In genomic region chr17:4008082-4008435, GRCh38 we compare ENCODE assay signal across 19 cellular contexts. TPM values are rescaled to one million over a fixed set of nuclear protein-coding genes. Genes with fewer than 3 reads are reported as not detected.
DNase-seq lines count a peak whose midpoint lies in the region; ATAC-seq and TF ChIP-seq lines count a peak whose summit lies in the region.
"Had no signal": no experiment of that assay in that cellular context is flagged by ENCODE, and none has a peak within 500 bp of the region (broad histone marks: within the 10 kb centered on the region; RNA-seq: fewer than 3 reads in every experiment).

No MANE protein-coding gene starts in this region.

- H3K4me2 ChIP-seq in BLaER1 treated with 17β-estradiol and CSF1 and Interleukin-3, amounts not matched to agents 10 nM and 100 nM: peak overlapping the region; percentile 58 to 98 (median 85); a peak in 21 of 22 replicates
- H3K4me2 ChIP-seq in IMR-90 (ENCODE audit: low read depth, low read length): peak overlapping the region; percentile 27; the same call in 1 of the 2 replicates

- H4K5ac ChIP-seq in IMR-90 (ENCODE audit: low read depth, low read length): no peak overlapping the region

- peak overlapping the region; percentile 57; the same call in 1 of the 2 replicates for H3K23ac ChIP-seq in IMR-90 (ENCODE audit: low read depth, low read length)

- peak overlapping the region; percentile 25 for H2BK5ac ChIP-seq in IMR-90 (ENCODE audit: low read depth, low read length, poor library complexity, severe bottlenecking)

- H3K27me3 ChIP-seq in BLaER1 treated with 17β-estradiol and CSF1 and Interleukin-3, amounts not matched to agents 10 nM and 100 nM: no peaks in the 10 kb centered on the region; a peak in 1 of 22 replicates
- no peaks in the 10 kb centered on the region for H3K27me3 ChIP-seq in IMR-90 (ENCODE audit: control insufficient read depth, insufficient read depth, low read length)
- H3K27me3 ChIP-seq: adrenal gland, ovary had no signal

- peaks cover 44% of the 10 kb centered on the region for H3K4me1 Mint-ChIP-seq in nephron
- peaks cover 6% of the 10 kb centered on the region for H3K4me1 Mint-ChIP-seq in activated T-cell treated with anti-CD3 and anti-CD28 coated beads, Interleukin-2, amount 50 U/mL, for 24 hours (ENCODE audit: low read depth)

- H3K4me1 ChIP-seq in BLaER1 treated with 17β-estradiol and CSF1 and Interleukin-3, amounts not matched to agents 10 nM and 100 nM: peaks cover 45 to 72% (median 67%) of the 10 kb centered on the region in 10 experiments
- peaks cover 23% of the 10 kb centered on the region for H3K4me1 ChIP-seq in IMR-90 (ENCODE audit: control insufficient read depth, insufficient read depth, low read length)

- CTCF ChIA-PET in IMR-90 (lab: Yijun Ruan, JAX): interaction anchor here (0.7 to 2.6 kb wide), 9 partner anchors 9 to 270 kb away, joined by 3 to 11 read pairs (median 3); no protein-coding TSS in a partner anchor

- H3K56ac ChIP-seq in IMR-90 (ENCODE audit: extremely low read depth, insufficient read depth, low read length): no peak overlapping the region

- H3K4ac ChIP-seq in IMR-90 (ENCODE audit: low read depth, low read length): peak overlapping the region; percentile 71

- H2BK15ac ChIP-seq in IMR-90 (ENCODE audit: low read depth, low read length): peak overlapping the region; percentile 9; the same call in 1 of the 3 replicates

- no peak overlapping the region for H4K91ac ChIP-seq in IMR-90 (ENCODE audit: insufficient read depth, low read depth, low read length)

- WGBS in IMR-90 (ENCODE audit: extremely low coverage in 2 of 2, insufficient read length in 1 of 2), 2 experiments: no CpG with 5 or more reads among the region's 6 CpGs

- BruUV-seq in IMR-90 (replicated peaks; lab: Mats Ljungman, UMichigan): no TSS peak

- H3K36me3 ChIP-seq in BLaER1 treated with 17β-estradiol and CSF1 and Interleukin-3, amounts not matched to agents 10 nM and 100 nM: peaks cover 39 to 82% (median 59%) of the 10 kb centered on the region in 11 experiments
- H3K36me3 ChIP-seq in IMR-90 (ENCODE audit: control insufficient read depth, insufficient read depth, low read length): peaks cover 40% of the 10 kb centered on the region
- H3K36me3 ChIP-seq: ovary had no signal

- TF ChIP-seq CTCF in IMR-90 (conservative IDR thresholded peaks at IDR 0.05; ENCODE audit: low read depth, low read length) (peak; percentile 35; the same call in 1 of the 2 replicates), cardiac fibroblast (IDR thresholded peaks at IDR 0.05; ENCODE audit: low read depth, low read length) (peak; percentile 3), nephron (IDR thresholded peaks at IDR 0.05; ENCODE audit: unreplicated experiment in 3 of 3) (peak in 1 of 3 experiments; percentile 24)

- peaks cover 51% of the 10 kb centered on the region for H3K36me3 Mint-ChIP-seq in nephron (ENCODE audit: low read depth)
- H3K36me3 Mint-ChIP-seq in activated T-cell treated with anti-CD3 and anti-CD28 coated beads, Interleukin-2, amount 50 U/mL, for 24 hours (ENCODE audit: low read depth): peaks cover 71% of the 10 kb centered on the region

- intact Hi-C loops in IMR-90 (cut with micrococcal nuclease): loop anchor here (1.0 to 2.0 kb wide), 2 partner anchors 73 to 93 kb away; no protein-coding TSS in a partner anchor

- H2AK9ac ChIP-seq in IMR-90 (replicated peaks; ENCODE audit: low read depth, low read length, poor library complexity): no peak overlapping the region

- peaks cover 0 to 22% of the 10 kb centered on the region in 2 experiments; a peak in 2 of 4 replicates for H3K79me1 ChIP-seq in IMR-90 (ENCODE audit: low read depth in 1 of 2, low read length in 2 of 2)

- H3K4me3 Mint-ChIP-seq in nephron: peak overlapping the region in 2 of 3 experiments; percentile 4 to 22
- no peak overlapping the region for H3K4me3 Mint-ChIP-seq in activated T-cell treated with anti-CD3 and anti-CD28 coated beads, Interleukin-2, amount 50 U/mL, for 24 hours
- H3K4me3 Mint-ChIP-seq: T-cell, WTC11 had no signal

- H3K9ac ChIP-seq in BLaER1 treated with 17β-estradiol and CSF1 and Interleukin-3, amounts not matched to agents 10 nM and 100 nM: peak overlapping the region in 4 of 11 experiments; percentile 24 to 49 (median 41); a peak in 4 of 22 replicates
- no peak overlapping the region for H3K9ac ChIP-seq in IMR-90 (ENCODE audit: low read depth, low read length)

- H3K27me3 Mint-ChIP-seq in nephron (ENCODE audit: low read depth): no peaks in the 10 kb centered on the region
- H3K27me3 Mint-ChIP-seq in activated T-cell treated with anti-CD3 and anti-CD28 coated beads, Interleukin-2, amount 50 U/mL, for 24 hours: no peaks in the 10 kb centered on the region
- H3K27me3 Mint-ChIP-seq: T-cell had no signal

- 0 out of 2 replicates have a peak overlapping the region, but pooled peaks have one; percentile 57 for H2BK20ac ChIP-seq in IMR-90 (ENCODE audit: low read depth, low read length)

- no peaks in the 10 kb centered on the region for H3K9me3 ChIP-seq in BLaER1 treated with 17β-estradiol and CSF1 and Interleukin-3, amounts not matched to agents 10 nM and 100 nM (replicated peaks in 1 of 11)
- no peaks in the 10 kb centered on the region for H3K9me3 ChIP-seq in IMR-90 (ENCODE audit: control insufficient read depth, insufficient read depth, low read length)
- H3K9me3 ChIP-seq: adrenal gland, Caco-2, ovary had no signal

- peak overlapping the region; percentile 63; the same call in 1 of the 2 replicates for H3K18ac ChIP-seq in IMR-90 (ENCODE audit: low read depth, low read length)

- peaks cover 18 to 74% (median 42%) of the 10 kb centered on the region in 11 experiments; a peak in 20 of 22 replicates for H4K20me1 ChIP-seq in BLaER1 treated with 17β-estradiol and CSF1 and Interleukin-3, amounts not matched to agents 10 nM and 100 nM
- peaks cover 19% of the 10 kb centered on the region for H4K20me1 ChIP-seq in IMR-90 (ENCODE audit: insufficient read depth, low read length)

- ATAC-seq in IMR-90 (ENCODE audit: low read depth): no peak
- ATAC-seq: left colon, T-cell, WTC11 had no signal

- TF ChIP-seq POLR2A in IMR-90 (IDR thresholded peaks at IDR 0.05; ENCODE audit: low read depth, low read length): no peak

- H3K9me1 ChIP-seq in IMR-90 (ENCODE audit: insufficient read depth, low read length): peaks cover 26% of the 10 kb centered on the region

- POLR2A ChIA-PET in IMR-90 (lab: Charles Lee; ENCODE audit: unreplicated experiment): no interaction called here

- H2AFZ ChIP-seq in IMR-90 (replicated peaks; ENCODE audit: low read length, poor library complexity): no peak overlapping the region

- H3K4me3 ChIP-seq in BLaER1 treated with 17β-estradiol and CSF1 and Interleukin-3, amounts not matched to agents 10 nM and 100 nM: no peak overlapping the region
- no peak overlapping the region for H3K4me3 ChIP-seq in IMR-90 (ENCODE audit: insufficient read depth, low read depth, low read length)
- no peak overlapping the region for H3K4me3 ChIP-seq in cardiac fibroblast (replicated peaks in 1 of 2; ENCODE audit: low read depth in 2 of 2, low read length in 2 of 2)
- H3K4me3 ChIP-seq: adrenal gland, ovary had no signal

- dilution Hi-C loops in IMR-90 (cut with HindIII; ENCODE audit: low sequenced_read_pairs, unreplicated experiment): no loop called here

- peak overlapping the region; percentile 80 for H3K14ac ChIP-seq in IMR-90 (replicated peaks; ENCODE audit: low read depth, low read length)

- in situ Hi-C loops in IMR-90 (cut with MboI; ENCODE audit: low sequenced_read_pairs): loop anchor here (5.0 to 25.0 kb wide), 2 partner anchors 96 to 271 kb away; no protein-coding TSS in a partner anchor

- H3K9me3 Mint-ChIP-seq in nephron: no peaks in the 10 kb centered on the region
- H3K9me3 Mint-ChIP-seq in activated T-cell treated with anti-CD3 and anti-CD28 coated beads, Interleukin-2, amount 50 U/mL, for 24 hours: no peaks in the 10 kb centered on the region
- H3K9me3 Mint-ChIP-seq: activated T-helper 2 cell treated with anti-CD3 and anti-CD28 coated beads, Interferon-gamma antibody, Interleukin-2, Interleukin-4, amounts not matched to agents 10 μg/mL and 5 μg/mL and 100 μg/mL, durations not matched to agents 14 hours and 24 hours and 36 hours; T-cell; WTC11 had no signal

- H2BK120ac ChIP-seq in IMR-90 (ENCODE audit: low read depth, low read length): peak overlapping the region; percentile 69; the same call in 1 of the 2 replicates

- TF ChIP-seq RAD21 in IMR-90 (IDR thresholded peaks at IDR 0.05; ENCODE audit: low read length): peak; percentile 36

- H3K27ac ChIP-seq in BLaER1 treated with 17β-estradiol and CSF1 and Interleukin-3, amounts not matched to agents 10 nM and 100 nM: peak overlapping the region in 4 of 11 experiments; percentile 22 to 58 (median 48); a peak in 4 of 22 replicates
- H3K27ac ChIP-seq in IMR-90 (ENCODE audit: insufficient read depth, low read length): peak overlapping the region; percentile 15; the same call in 1 of the 2 replicates

- DNase-seq in IMR-90: peak; percentile 36
- no peak for DNase-seq in cardiac fibroblast (ENCODE audit: low read depth in 2 of 2)
- no peak for DNase-seq in UCSD-AML1 (lab: John Stamatoyannopoulos, UW; ENCODE audit: unreplicated experiment)
- no peak for DNase-seq in NCI-H446 treated with DMSO at 0.1 percent for 48 hours (lab: John Stamatoyannopoulos, UW)
- DNase-seq in SHP77 treated with DMSO at 0.1 percent for 48 hours (lab: John Stamatoyannopoulos, UW): no peak
- no peak for DNase-seq in activated T-cell treated with anti-CD3 and anti-CD28 coated beads, Interleukin-2, amount 50 U/mL, for 24 hours
- DNase-seq: adrenal gland; Caco-2; left colon; NCI-H1417; NCI-H2227 treated with DMSO at 0.1 percent for 48 hours; NK-92 treated with Interleukin-12 subunit alpha and Interleukin-12 subunit beta, amount 100 ng/mL, for 24 hours; ovary; stimulated activated CD4-positive, alpha-beta T cell treated with anti-CD3 and anti-CD28 coated beads, Interleukin-2, amount 100 ng/mL, for 48 hours; T-cell had no signal

- peak overlapping the region in 1 of 2 experiments; percentile 37; a peak in 1 of 4 replicates for H4K8ac ChIP-seq in IMR-90 (ENCODE audit: low read depth in 2 of 2, low read length in 2 of 2)

- 0 out of 2 replicates have a peak overlapping the region, but pooled peaks have one; percentile 6 for H2AK5ac ChIP-seq in IMR-90 (ENCODE audit: low read depth, low read length)

- peak overlapping the region; percentile 79 to 93 (median 84) for H3K27ac Mint-ChIP-seq in nephron
- no peak overlapping the region for H3K27ac Mint-ChIP-seq in activated T-cell treated with anti-CD3 and anti-CD28 coated beads, Interleukin-2, amount 50 U/mL, for 24 hours
- H3K27ac Mint-ChIP-seq: activated T-helper 2 cell treated with anti-CD3 and anti-CD28 coated beads, Interferon-gamma antibody, Interleukin-2, Interleukin-4, amounts not matched to agents 10 μg/mL and 5 μg/mL and 100 μg/mL, durations not matched to agents 14 hours and 24 hours and 36 hours; T-cell; WTC11 had no signal

TF ChIP-seq in IMR-90, 13 proteins besides CTCF, POLR2A, EP300 and RAD21 (continues in another document):
- TF ChIP-seq BHLHE40 (IDR thresholded peaks at IDR 0.05; ENCODE audit: low read depth, low read length): no peak
- TF ChIP-seq MXI1 (IDR thresholded peaks at IDR 0.05; ENCODE audit: borderline replicate concordance, low read depth, low read length): no peak
- TF ChIP-seq RFX5 (IDR thresholded peaks at IDR 0.05; ENCODE audit: low read depth, low read length): no peak

RNA-seq across cellular contexts. Expression of gene ATP2A3, which starts 43.8 kb away (rescaled TPM):
- 0.18 and 0.28 TPM in 2 replicates for total RNA-seq in IMR-90 (2012; rRNA removed)
- polyA plus RNA-seq in IMR-90 (2012; rRNA removed): 0.63 and 0.76 TPM in 2 replicates
- polyA plus RNA-seq in IMR-90 (2012; cell fraction: cytosol; rRNA removed): 0.56 and 1.3 TPM in 2 replicates
- polyA plus RNA-seq in IMR-90 (2012; cell fraction: nucleus; rRNA removed; ENCODE audit: low replicate concordance): 2.3 and 3.6 TPM in 2 replicates
